8 cellular contexts compared by ENCODE assay signal in the genomic region with DNA sequence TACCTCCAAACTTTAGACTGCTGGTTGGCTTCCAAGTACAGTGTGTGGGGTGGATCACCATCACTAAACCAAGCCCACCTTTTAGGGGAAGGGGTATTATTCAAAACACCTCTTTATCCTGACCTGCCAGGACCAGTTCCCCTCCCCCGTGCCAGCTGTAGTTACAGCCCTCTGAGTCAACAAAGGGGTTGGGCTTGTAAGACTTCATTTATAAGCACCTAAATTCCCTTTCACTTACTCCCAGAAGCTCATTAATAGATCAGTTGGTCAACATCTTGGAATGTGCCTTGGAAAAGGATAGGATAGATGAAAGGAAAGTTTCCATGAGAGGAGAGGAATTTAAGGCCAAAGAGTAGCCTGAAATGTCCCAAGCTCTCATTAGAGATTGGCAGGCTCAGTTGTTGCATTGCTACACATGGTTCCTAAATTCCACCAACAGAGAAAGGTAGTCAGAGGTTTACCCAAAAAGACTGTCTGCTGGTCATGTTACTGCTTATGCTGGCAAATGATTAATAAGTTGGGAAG. TPM values are rescaled to one million over a fixed set of nuclear protein-coding genes. Genes with fewer than 3 reads are reported as not detected.
DNase-seq lines count a peak whose midpoint lies in the region; ATAC-seq and TF ChIP-seq lines count a peak whose summit lies in the region.

No MANE protein-coding gene starts in this region.

- peaks cover 0 to 12% (median 0%) of the 10 kb centered on the region in 45 donors for H3K27me3 ChIP-seq in dorsolateral prefrontal cortex

- DNase-seq in GM12865 (ENCODE audit: low read depth) (peak; percentile 40), MV-4-11 (lab: John Stamatoyannopoulos, UW) (peak; percentile 27), epithelial cell of esophagus (ENCODE audit: low read depth) (peak; percentile 92), sciatic nerve (ENCODE audit: low spot score) (no peak), superior temporal gyrus (ENCODE audit: extremely low spot score) (no peak), dorsolateral prefrontal cortex (no peak), GM19240 (ENCODE audit: insufficient read length, low spot score) (no peak)

- H3K27ac ChIP-seq in dorsolateral prefrontal cortex = no peak overlapping the region

- TF ChIP-seq CTCF in GM12865 (IDR thresholded peaks at IDR 0.05; ENCODE audit: insufficient read depth, low read depth, low read length, missing control alignments) (no peak), epithelial cell of esophagus (IDR thresholded peaks at IDR 0.05; ENCODE audit: insufficient read depth, low read depth, low read length, missing control alignments) (no peak), dorsolateral prefrontal cortex (IDR thresholded peaks at IDR 0.05 in 54 of 56, conservative IDR thresholded peaks at IDR 0.05 in 2 of 56; ENCODE audit: low read depth in 1 of 56, partially characterized antibody in 56 of 56) (no peak)

- H3K4me3 ChIP-seq in GM12865 (ENCODE audit: low read depth, low read length) (no peak overlapping the region), epithelial cell of esophagus (ENCODE audit: low read length) (no peak overlapping the region), dorsolateral prefrontal cortex (no peak overlapping the region)

- intact Hi-C loops in sciatic nerve (cut with DNase I) = no loop called here
- intact Hi-C loops in dorsolateral prefrontal cortex (cut with DNase I) = no loop called here

- ATAC-seq in sciatic nerve (peak; percentile 86), HG02759 (IDR thresholded peaks at IDR 0.05; ENCODE audit: unreplicated experiment) (no peak)

RNA-seq across cellular contexts. Expression of a gene that starts 59.2 kb away (rescaled TPM):
- 37.5 TPM for total RNA-seq in sciatic nerve
- 10 to 100 TPM in 13 of 120 experiments, 1 to 10 TPM in 107; 1.6 to 33.7 (median 5.7) TPM for total RNA-seq in dorsolateral prefrontal cortex

Comparison
In these comparisons a context has a peak if more than half of its experiments do, and no peak if none do; other contexts are left out.
1. DNase-seq: peak in GM12865 (single experiment), MV-4-11 (single experiment) and epithelial cell of esophagus (single experiment); none in sciatic nerve (single experiment), superior temporal gyrus (single experiment), dorsolateral prefrontal cortex (0 of 10) and GM19240 (single experiment).